In genomic region chr1:150535511-150536281, GRCh38 we compare ENCODE assay signal across 12 cellular contexts. TPM values are rescaled to one million over a fixed set of nuclear protein-coding genes. Genes with fewer than 3 reads are reported as not detected.
DNase-seq lines count a peak whose midpoint lies in the region; ATAC-seq and FAIRE-seq lines count a peak whose summit lies in the region.
"Had no signal": no experiment of that assay in that cellular context is flagged by ENCODE, and none has a peak within 500 bp of the region (broad histone marks: within the 10 kb centered on the region; RNA-seq: fewer than 3 reads in every experiment).

No MANE protein-coding gene starts in this region.

- no peak for FAIRE-seq in urothelium cell line (lab: Jason Lieb, UNC)

- ATAC-seq in Right ventricle myocardium superior (ENCODE audit: poor library complexity): peak; percentile 10
- no peak for ATAC-seq in Right ventricle myocardium inferior
- ATAC-seq: sciatic nerve had no signal

- intact Hi-C loops in Right ventricle myocardium superior (cut with DNase I): no loop called here
- intact Hi-C loops in Right ventricle myocardium inferior (cut with DNase I): no loop called here

- DNase-seq in Right ventricle myocardium superior: peak; percentile 38
- DNase-seq in Right ventricle myocardium inferior (ENCODE audit: missing footprints): no peak
- peak; percentile 68 for DNase-seq in glomerular visceral epithelial cell (ENCODE audit: extremely low spot score)
- peak; percentile 38 for DNase-seq in urothelium cell line (ENCODE audit: low spot score)
- DNase-seq in UCSD-AML1 (lab: John Stamatoyannopoulos, UW; ENCODE audit: unreplicated experiment): no peak
- DNase-seq in NCI-H1092 (lab: John Stamatoyannopoulos, UW): no peak
- DNase-seq: 8988T, NCI-H1092 treated with DMSO at 0.1 percent for 48 hours, NCI-H82 had no signal

RNA-seq across cellular contexts. Expression of gene ADAMTSL4, which starts 13.5 kb away (rescaled TPM):
- total RNA-seq in Right ventricle myocardium superior (64.4 TPM), Right ventricle myocardium inferior (80.3 TPM)
- total RNA-seq: Daoy had no signal

RNA-seq across cellular contexts. Expression of gene FALEC, which starts 20.1 kb away (rescaled TPM):
- total RNA-seq in Right ventricle myocardium superior (not detected), Right ventricle myocardium inferior (not detected)
- total RNA-seq: Daoy, lung microvascular endothelial cell, sciatic nerve had no signal

RNA-seq across cellular contexts. Expression of gene ECM1, which starts 27.8 kb away (rescaled TPM):
- total RNA-seq in Right ventricle myocardium superior (16.7 TPM), Right ventricle myocardium inferior (24.1 TPM)

RNA-seq across cellular contexts. Expression of gene MCL1, which starts 43.7 kb away (rescaled TPM):
- 85.9 TPM for total RNA-seq in Right ventricle myocardium superior
- 99.7 TPM for total RNA-seq in Right ventricle myocardium inferior

RNA-seq across cellular contexts. Expression of gene TARS2, which starts 48.5 kb away (rescaled TPM):
- 28.0 TPM for total RNA-seq in Right ventricle myocardium superior
- 29.6 TPM for total RNA-seq in Right ventricle myocardium inferior

Comparison
In these comparisons a context has a peak if more than half of its experiments do, and no peak if none do; other contexts are left out.
1. DNase-seq: peak in Right ventricle myocardium superior (single experiment), glomerular visceral epithelial cell (single experiment) and urothelium cell line (single experiment); none in Right ventricle myocardium inferior (single experiment), UCSD-AML1 (single experiment) and NCI-H1092 (single experiment).